10 cellular contexts compared by ENCODE assay signal in the genomic region with DNA sequence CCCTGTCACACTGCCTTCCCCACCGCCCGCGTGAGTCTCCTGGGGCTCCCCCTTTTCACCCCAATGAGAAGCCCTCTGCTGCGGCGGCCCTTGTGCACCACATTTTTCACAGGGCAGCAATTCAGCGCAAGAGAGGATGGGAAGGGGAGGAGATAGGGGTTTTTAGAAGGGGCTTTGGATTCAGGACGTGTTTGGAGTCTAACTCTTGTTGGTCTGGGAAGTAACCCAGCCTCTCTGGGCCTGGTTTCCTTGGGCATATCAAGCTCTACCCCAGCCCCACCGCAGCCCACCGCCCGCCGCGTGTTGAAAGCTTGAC.
DNase-seq lines count a peak whose midpoint lies in the region; ATAC-seq lines count a peak whose summit lies in the region.
"Had no signal": no experiment of that assay in that cellular context is flagged by ENCODE, and none has a peak within 500 bp of the region (broad histone marks: within the 10 kb centered on the region; RNA-seq: fewer than 3 reads in every experiment).

No MANE protein-coding gene starts in this region.

- no peaks in the 10 kb centered on the region for H3K9me3 ChIP-seq in muscle layer of duodenum (ENCODE audit: control insufficient read depth in 1 of 2, low read length in 2 of 2)

- H3K27ac ChIP-seq in caudate nucleus (ENCODE audit: low read depth, low read length) (peak overlapping the region; percentile 81), muscle layer of duodenum (ENCODE audit: low read length) (no peak overlapping the region)

- ATAC-seq in HG03354 (IDR thresholded peaks at IDR 0.05; ENCODE audit: poor library complexity, severe bottlenecking, unreplicated experiment) (no peak), GM19351 (IDR thresholded peaks at IDR 0.05; ENCODE audit: unreplicated experiment) (no peak), HG02642 (IDR thresholded peaks at IDR 0.05; ENCODE audit: poor library complexity, unreplicated experiment) (no peak)

- H3K36me3 ChIP-seq in muscle layer of duodenum (ENCODE audit: control insufficient read depth in 1 of 2, insufficient read depth in 2 of 2, low read length in 2 of 2): no peaks in the 10 kb centered on the region

- peaks cover 0 to 14% of the 10 kb centered on the region in 2 donors for H3K4me1 ChIP-seq in muscle layer of duodenum (ENCODE audit: control insufficient read depth in 1 of 2, insufficient read depth in 2 of 2, low read length in 2 of 2)

- peaks cover 14% of the 10 kb centered on the region for H3K27me3 ChIP-seq in muscle layer of duodenum (ENCODE audit: low read depth, low read length)

- H3K4me3 ChIP-seq in muscle layer of duodenum (ENCODE audit: low read depth in 1 of 2, low read length in 2 of 2): peak overlapping the region; percentile 26 to 51
- H3K4me3 ChIP-seq: K562 had no signal

- peak; percentile 14 for DNase-seq in stimulated activated CD4-positive, alpha-beta T cell treated with anti-CD3 and anti-CD28 coated beads, Interleukin-15, amount 100 ng/mL, for 24 hours
- no peak for DNase-seq in stimulated activated CD4-positive, alpha-beta T cell treated with anti-CD3 and anti-CD28 coated beads, Interleukin-4, amount 100 ng/mL, for 4 hours
- DNase-seq in caudate nucleus (lab: John Stamatoyannopoulos, UW): peak in 12 of 61 donors; percentile 11 to 69 (median 45)
- no peak for DNase-seq in NCI-H128 (lab: John Stamatoyannopoulos, UW; ENCODE audit: unreplicated experiment)
- DNase-seq: GDM1 had no signal
